In genomic region chr1:207654320-207654719, GRCh38 we compare ENCODE assay signal across 16 cellular contexts. TPM values are rescaled to one million over a fixed set of nuclear protein-coding genes. Genes with fewer than 3 reads are reported as not detected.
DNase-seq lines count a peak whose midpoint lies in the region; ATAC-seq, FAIRE-seq and TF ChIP-seq lines count a peak whose summit lies in the region.
"Had no signal": no experiment of that assay in that cellular context is flagged by ENCODE, and none has a peak within 500 bp of the region (broad histone marks: within the 10 kb centered on the region; RNA-seq: fewer than 3 reads in every experiment).

No MANE protein-coding gene starts in this region.

- in situ Hi-C loops in IMR-90 (cut with MboI; ENCODE audit: low sequenced_read_pairs): no loop called here
- in situ Hi-C loops in K562 (cut with MboI): no loop called here

- H3K4ac ChIP-seq in IMR-90 (ENCODE audit: low read depth, low read length) (no peak overlapping the region), mesenchymal stem cell (ENCODE audit: low read depth in 1 of 2, low read length in 2 of 2) (no peak overlapping the region)

- no peak overlapping the region for H4K91ac ChIP-seq in IMR-90 (ENCODE audit: insufficient read depth, low read depth, low read length)
- no peak overlapping the region for H4K91ac ChIP-seq in mesenchymal stem cell (ENCODE audit: low read length)

- no peak overlapping the region for H3K27ac ChIP-seq in IMR-90 (ENCODE audit: insufficient read depth, low read length)
- no peak overlapping the region for H3K27ac ChIP-seq in K562 (ENCODE audit: extremely low read depth, low read depth, low read length)
- no peak overlapping the region for H3K27ac ChIP-seq in right lobe of liver
- H3K27ac ChIP-seq in mesenchymal stem cell (ENCODE audit: low read length, poor library complexity, severe bottlenecking): no peak overlapping the region
- H3K27ac ChIP-seq: coronary artery, sigmoid colon had no signal

- intact Hi-C loops in IMR-90 (cut with micrococcal nuclease) (loop anchor here (1.0 kb wide), 1 partner anchor 45 kb away; no protein-coding TSS in a partner anchor), K562 (cut with micrococcal nuclease) (no loop called here), right lobe of liver (cut with DNase I) (no loop called here)

- no peak overlapping the region for H3K56ac ChIP-seq in IMR-90 (ENCODE audit: extremely low read depth, insufficient read depth, low read length)

- H3K14ac ChIP-seq in IMR-90 (replicated peaks; ENCODE audit: low read depth, low read length): no peak overlapping the region
- H3K14ac ChIP-seq in mesenchymal stem cell (ENCODE audit: low read length in 2 of 2): no peak overlapping the region

- H4K20me1 ChIP-seq in IMR-90 (ENCODE audit: insufficient read depth, low read length): no peaks in the 10 kb centered on the region
- H4K20me1 ChIP-seq in K562 (replicated peaks; ENCODE audit: control insufficient read depth, insufficient read depth, low read length): no peaks in the 10 kb centered on the region

- H3K79me1 ChIP-seq in IMR-90 (ENCODE audit: low read depth in 1 of 2, low read length in 2 of 2): no peaks in the 10 kb centered on the region
- H3K79me1 ChIP-seq in mesenchymal stem cell (replicated peaks; ENCODE audit: low read length, poor library complexity, severe bottlenecking): no peaks in the 10 kb centered on the region

- H4K5ac ChIP-seq in IMR-90 (ENCODE audit: low read depth, low read length): no peak overlapping the region

- dilution Hi-C loops in IMR-90 (cut with HindIII; ENCODE audit: low sequenced_read_pairs, unreplicated experiment): no loop called here

- no CpG with 5 or more reads among the region's 2 CpGs for WGBS in IMR-90 (ENCODE audit: extremely low coverage in 2 of 2, insufficient read length in 1 of 2), 2 experiments
- WGBS in K562 (ENCODE audit: insufficient coverage, low coverage, missing lambda C conversion rate): 42% methylated on average over 2 of the region's 2 CpGs
- WGBS in right lobe of liver (ENCODE audit: insufficient coverage, low coverage, low lambda C conversion rate, missing lambda C conversion rate): 23% methylated on average over 2 of the region's 2 CpGs
- 35% methylated on average over 2 of the region's 2 CpGs for WGBS in mesenchymal stem cell

- TF ChIP-seq POLR2A in IMR-90 (IDR thresholded peaks at IDR 0.05; ENCODE audit: low read depth, low read length): no peak
- TF ChIP-seq POLR2A in K562 (conservative IDR thresholded peaks at IDR 0.05): no peak
- TF ChIP-seq POLR2A in right lobe of liver (IDR thresholded peaks at IDR 0.05): no peak

- ATAC-seq in IMR-90 (ENCODE audit: low read depth) (peak; percentile 78), K562 (no peak), right lobe of liver (peak in 3 of 4 donors; percentile 30 to 57 (median 32)), GM18861 (IDR thresholded peaks at IDR 0.05; ENCODE audit: unreplicated experiment) (no peak), HG03457 (IDR thresholded peaks at IDR 0.05; ENCODE audit: unreplicated experiment) (no peak)
- ATAC-seq: activated CD8-positive, alpha-beta T cell treated with anti-CD3 and anti-CD28 coated beads for 36 hours had no signal

- H2AK9ac ChIP-seq in IMR-90 (replicated peaks; ENCODE audit: low read depth, low read length, poor library complexity): no peak overlapping the region

- no peak overlapping the region for H2AFZ ChIP-seq in IMR-90 (replicated peaks; ENCODE audit: low read length, poor library complexity)
- H2AFZ ChIP-seq in K562 (ENCODE audit: low read depth, low read length): no peak overlapping the region
- H2AFZ ChIP-seq in mesenchymal stem cell (ENCODE audit: low read depth, low read length): no peak overlapping the region

- BruUV-seq in IMR-90 (replicated peaks; lab: Mats Ljungman, UMichigan): no TSS peak
- BruUV-seq in K562 (replicated peaks; lab: Mats Ljungman, UMichigan): no TSS peak

- peak; percentile 14; the same call in 1 of the 2 replicates for TF ChIP-seq RAD21 in IMR-90 (IDR thresholded peaks at IDR 0.05; ENCODE audit: low read length)
- TF ChIP-seq RAD21 in K562 (CRISPR knock-in tag; conservative IDR thresholded peaks at IDR 0.05 in 1 of 2, IDR thresholded peaks at IDR 0.05 in 1 of 2): no peak

- H4K8ac ChIP-seq in IMR-90 (ENCODE audit: low read depth in 2 of 2, low read length in 2 of 2) (no peak overlapping the region), mesenchymal stem cell (ENCODE audit: low read length) (no peak overlapping the region)

- H3K9ac ChIP-seq in IMR-90 (ENCODE audit: low read depth, low read length): no peak overlapping the region
- H3K9ac ChIP-seq in K562 (ENCODE audit: insufficient read depth in 1 of 2, low read depth in 2 of 2, low read length in 2 of 2): no peak overlapping the region
- no peak overlapping the region for H3K9ac ChIP-seq in mesenchymal stem cell (ENCODE audit: low read length)

- DNase-seq in AG09319 (ENCODE audit: extremely low read depth, low read depth) (no peak), IMR-90 (peak; percentile 4), K562 (ENCODE audit: extremely low read depth in 1 of 4, low spot score in 3 of 4) (no peak), right lobe of liver (no peak), RPMI8226 (no peak), mesenchymal stem cell (no peak)
- DNase-seq: activated CD8-positive, alpha-beta T cell treated with anti-CD3 and anti-CD28 coated beads for 36 hours; activated naive CD4-positive, alpha-beta T cell treated with Interleukin-2 at 50 U/mL for 16 hours; CD4-positive, alpha-beta memory T cell; islet precursor cell; MG63; sigmoid colon had no signal

- H3K23ac ChIP-seq in IMR-90 (ENCODE audit: low read depth, low read length) (no peak overlapping the region), mesenchymal stem cell (ENCODE audit: low read length in 2 of 2) (no peak overlapping the region)

- H3K79me2 ChIP-seq in K562 (ENCODE audit: control insufficient read depth, insufficient read depth, low read length): peaks cover 97% of the 10 kb centered on the region

- H2BK15ac ChIP-seq in IMR-90 (ENCODE audit: low read depth, low read length): no peak overlapping the region
- no peak overlapping the region for H2BK15ac ChIP-seq in mesenchymal stem cell (ENCODE audit: low read depth, poor library complexity, severe bottlenecking)

- CTCF ChIA-PET in IMR-90 (lab: Yijun Ruan, JAX): interaction anchor here (0.9 kb wide), 2 partner anchors 38 to 44 kb away, joined by 3 read pairs; no protein-coding TSS in a partner anchor
- CTCF ChIA-PET in K562 (lab: Yijun Ruan, JAX; ENCODE audit: low intra/inter-chr PET ratio): interaction anchor here (0.6 kb wide), 1 partner anchor 75 kb away, joined by 3 read pairs; no protein-coding TSS in a partner anchor

- POLR2A ChIA-PET in IMR-90 (lab: Charles Lee; ENCODE audit: unreplicated experiment): no interaction called here
- POLR2A ChIA-PET in K562 (lab: Yijun Ruan, JAX): interaction anchor here (0.7 kb wide), 1 partner anchor 22 kb away, joined by 3 read pairs; no protein-coding TSS in a partner anchor

- no peak overlapping the region for H2BK5ac ChIP-seq in IMR-90 (ENCODE audit: low read depth, low read length, poor library complexity, severe bottlenecking)
- H2BK5ac ChIP-seq in mesenchymal stem cell (ENCODE audit: low read depth, low read length, poor library complexity, severe bottlenecking): no peak overlapping the region

- H3K18ac ChIP-seq in IMR-90 (ENCODE audit: low read depth, low read length) (no peak overlapping the region), mesenchymal stem cell (ENCODE audit: low read depth in 1 of 2, low read length in 2 of 2) (no peak overlapping the region)

- H3K36me3 ChIP-seq in IMR-90 (ENCODE audit: control insufficient read depth, insufficient read depth, low read length): no peaks in the 10 kb centered on the region
- H3K36me3 ChIP-seq in K562 (ENCODE audit: control insufficient read depth, insufficient read depth, low read length): peaks cover 21% of the 10 kb centered on the region; the same call in 2 of the 3 replicates
- no peaks in the 10 kb centered on the region for H3K36me3 ChIP-seq in right lobe of liver
- H3K36me3 ChIP-seq in mesenchymal stem cell (ENCODE audit: control insufficient read depth in 1 of 2, insufficient read depth in 2 of 2, low read depth in 1 of 2, low read length in 2 of 2): no peaks in the 10 kb centered on the region
- H3K36me3 ChIP-seq: MG63, sigmoid colon had no signal

- H2BK20ac ChIP-seq in IMR-90 (ENCODE audit: low read depth, low read length): no peak overlapping the region

- H2BK120ac ChIP-seq in IMR-90 (ENCODE audit: low read depth, low read length) (no peak overlapping the region), mesenchymal stem cell (ENCODE audit: low read depth, low read length) (no peak overlapping the region)

- no peak for FAIRE-seq in K562 (lab: Jason Lieb, UNC)
- FAIRE-seq: frontal cortex had no signal

- peaks cover 8% of the 10 kb centered on the region for H3K27me3 ChIP-seq in IMR-90 (ENCODE audit: control insufficient read depth, insufficient read depth, low read length)
- no peaks in the 10 kb centered on the region for H3K27me3 ChIP-seq in K562 (ENCODE audit: control insufficient read depth in 2 of 2, insufficient read depth in 2 of 2, low read length in 2 of 2)
- H3K27me3 ChIP-seq in right lobe of liver: no peaks in the 10 kb centered on the region
- peaks cover 3 to 14% of the 10 kb centered on the region in 2 experiments for H3K27me3 ChIP-seq in mesenchymal stem cell (ENCODE audit: control insufficient read depth in 1 of 2, insufficient read depth in 1 of 2, low read length in 2 of 2)
- H3K27me3 ChIP-seq: sigmoid colon had no signal

- H3K4me3 ChIP-seq in IMR-90 (ENCODE audit: insufficient read depth, low read depth, low read length) (no peak overlapping the region), K562 (no peak overlapping the region), right lobe of liver (no peak overlapping the region), mesenchymal stem cell (ENCODE audit: insufficient read depth in 1 of 2, low read depth in 1 of 2, low read length in 2 of 2) (no peak overlapping the region)
- H3K4me3 ChIP-seq: coronary artery, MG63, sigmoid colon had no signal

- TF ChIP-seq EP300 in K562 (IDR thresholded peaks at IDR 0.05; ENCODE audit: low read length): no peak

- H2BK12ac ChIP-seq in mesenchymal stem cell (ENCODE audit: low read length in 2 of 2): no peak overlapping the region

- no peaks in the 10 kb centered on the region for H3K9me3 ChIP-seq in IMR-90 (ENCODE audit: control insufficient read depth, insufficient read depth, low read length)
- no peaks in the 10 kb centered on the region; the same call in 1 of the 2 replicates for H3K9me3 ChIP-seq in K562 (replicated peaks; ENCODE audit: control insufficient read depth, insufficient read depth, low read depth, low read length)
- no peaks in the 10 kb centered on the region for H3K9me3 ChIP-seq in right lobe of liver
- no peaks in the 10 kb centered on the region for H3K9me3 ChIP-seq in mesenchymal stem cell (ENCODE audit: control insufficient read depth, low read length)
- H3K9me3 ChIP-seq: MG63, sigmoid colon had no signal

- H2AK5ac ChIP-seq in IMR-90 (ENCODE audit: low read depth, low read length) (no peak overlapping the region), mesenchymal stem cell (ENCODE audit: low read length, severe bottlenecking) (no peak overlapping the region)

- no peak overlapping the region for H3K4me2 ChIP-seq in IMR-90 (ENCODE audit: low read depth, low read length)
- no peak overlapping the region for H3K4me2 ChIP-seq in K562 (ENCODE audit: insufficient read depth, low read length)
- H3K4me2 ChIP-seq in mesenchymal stem cell (ENCODE audit: low read length, poor library complexity, severe bottlenecking): no peak overlapping the region

- TF ChIP-seq CTCF in AG09319 (IDR thresholded peaks at IDR 0.05; ENCODE audit: low read depth, low read length): peak; percentile 29
- TF ChIP-seq CTCF in IMR-90 (conservative IDR thresholded peaks at IDR 0.05; ENCODE audit: low read depth, low read length): peak; percentile 38; the same call in 1 of the 2 replicates
- TF ChIP-seq CTCF in K562 (IDR thresholded peaks at IDR 0.05 in 2 of 3, conservative IDR thresholded peaks at IDR 0.05 in 1 of 3; ENCODE audit: insufficient read depth in 2 of 3, low read depth in 1 of 3, low read length in 3 of 3): no peak
- peak; percentile 12 to 36 (median 25) for TF ChIP-seq CTCF in right lobe of liver (IDR thresholded peaks at IDR 0.05)

- H3K4me1 ChIP-seq in IMR-90 (ENCODE audit: control insufficient read depth, insufficient read depth, low read length) (no peaks in the 10 kb centered on the region), K562 (replicated peaks in 1 of 2; ENCODE audit: control insufficient read depth in 2 of 2, insufficient read depth in 2 of 2, low read length in 2 of 2) (peaks cover 21 to 26% of the 10 kb centered on the region in 2 experiments), right lobe of liver (no peaks in the 10 kb centered on the region), mesenchymal stem cell (ENCODE audit: control insufficient read depth, insufficient read depth, low read depth, low read length) (no peaks in the 10 kb centered on the region)
- H3K4me1 ChIP-seq: sigmoid colon had no signal

- H3K9me1 ChIP-seq in IMR-90 (ENCODE audit: insufficient read depth, low read length): no peaks in the 10 kb centered on the region
- no peaks in the 10 kb centered on the region for H3K9me1 ChIP-seq in K562 (ENCODE audit: control insufficient read depth, insufficient read depth, low read length)

RNA-seq across cellular contexts. Expression of gene CR1L, which starts 9.4 kb away (rescaled TPM):
- not detected in 2 replicates for total RNA-seq in IMR-90 (2012; rRNA removed)
- polyA plus RNA-seq in IMR-90 (2012; rRNA removed): not detected in 2 replicates
- polyA plus RNA-seq in IMR-90 (2012; cell fraction: cytosol; rRNA removed): not detected in 2 replicates
- not detected in 2 replicates for polyA plus RNA-seq in IMR-90 (2012; cell fraction: nucleus; rRNA removed; ENCODE audit: low replicate concordance)
- 155 and 191 TPM in 2 replicates for total RNA-seq in K562 (2011; cell fraction: chromatin; rRNA removed; ENCODE audit: low replicate concordance)
- total RNA-seq in K562 (2011; cell fraction: nucleolus; rRNA removed): 84.4 and 92.0 TPM in 2 replicates
- 106 and 111 TPM in 2 replicates for total RNA-seq in K562 (2011; cell fraction: nucleoplasm; rRNA removed)
- 10.1 and 11.9 TPM in 2 replicates for total RNA-seq in K562 (2014; rRNA removed)
- total RNA-seq in K562 (2014; rRNA removed; fragmentation: Illumina TruSeq; extraction: Trizol): 22.6 and 26.2 TPM in 2 replicates
- 12.7 and 14.2 TPM in 2 replicates for total RNA-seq in K562 (2015; rRNA removed; fragmentation: Illumina TruSeq; extraction: Trizol)
- 30.0 and 33.7 TPM in 2 replicates for total RNA-seq in K562 (2021)
- 37.8 and 45.4 TPM in 2 replicates for polyA plus RNA-seq in K562 (2011; rRNA removed)
- 45.9 and 63.7 TPM in 2 replicates for polyA plus RNA-seq in K562 (2011; cell fraction: cytosol; rRNA removed)
- polyA plus RNA-seq in K562 (2011; cell fraction: nucleus; rRNA removed): 126 and 140 TPM in 2 replicates
- polyA plus RNA-seq in K562 (2012): 15.0 and 22.9 TPM in 2 replicates
- 37.0 and 51.1 TPM in 2 replicates for polyA plus RNA-seq in K562 (2014; fragmentation: Illumina TruSeq; extraction: Trizol)
- 10 to 100 TPM; 53.4 to 74.8 TPM for polyA plus RNA-seq in K562 (2014; fragmentation: Nextera tagmentation; extraction: Ambion mirVana)
- polyA plus RNA-seq in K562 (2014; rRNA removed): 34.3 and 35.1 TPM in 2 replicates
- 54.6 and 74.7 TPM in 2 replicates for polyA minus RNA-seq in K562 (2011; rRNA and poly(A)+ RNA removed)
- 27.0 and 30.3 TPM in 2 replicates for polyA minus RNA-seq in K562 (2011; cell fraction: cytosol; rRNA and poly(A)+ RNA removed)
- polyA minus RNA-seq in K562 (2011; cell fraction: nucleus; rRNA and poly(A)+ RNA removed): 88.5 and 136 TPM in 2 replicates
- 1 to 10 TPM in 1 of 6 experiments, under 1 TPM in 4, not detected in 1; 0.12 to 1.2 (median 0.49) TPM for total RNA-seq in right lobe of liver
- polyA plus RNA-seq in mesenchymal stem cell (2013, experiment 1 of 2): not detected
- not detected for polyA plus RNA-seq in mesenchymal stem cell (2013, experiment 2 of 2)
- total RNA-seq: activated CD8-positive, alpha-beta T cell treated with anti-CD3 and anti-CD28 coated beads for 36 hours; frontal cortex; sigmoid colon had no signal
- polyA plus RNA-seq: CD4-positive, alpha-beta memory T cell had no signal

Comparison
In these comparisons a context has a peak if more than half of its experiments do, and no peak if none do; other contexts are left out.
1. CTCF ChIP-seq: peak in AG09319 (single experiment), IMR-90 (single experiment) and right lobe of liver (4 of 4); none in K562 (0 of 3).
2. ATAC-seq: peak in IMR-90 (single experiment) and right lobe of liver (3 of 4); none in K562 (single experiment), GM18861 (single experiment) and HG03457 (single experiment).
3. RNA of gene CR1L, which starts 9.4 kb away (total RNA-seq): 10.1 to 191 TPM in K562; 0.12 to 1.2 TPM in right lobe of liver and not detected in IMR-90; every median in the first group is over 4 times any median in the second.